ENCODE assay signal across 20 cellular contexts in the genomic region with DNA sequence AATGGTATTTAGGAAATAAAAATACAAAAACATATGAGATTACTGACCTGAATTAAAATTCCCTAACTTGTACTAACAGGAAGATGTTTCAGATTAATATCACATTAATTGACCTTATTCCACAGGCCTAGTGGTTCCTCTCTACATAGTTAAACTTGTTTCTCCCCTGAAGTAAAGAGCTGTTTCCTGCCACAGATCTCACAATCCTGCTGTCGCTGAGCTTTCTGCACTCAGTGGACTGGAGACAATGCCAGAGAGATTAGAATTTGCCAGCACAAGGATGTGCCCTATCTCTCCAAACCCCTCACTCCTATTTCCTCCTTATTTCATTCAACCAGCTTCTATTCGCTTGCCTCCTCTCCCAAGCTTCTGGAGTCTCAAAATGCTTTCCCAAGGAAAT.
DNase-seq lines count a peak whose midpoint lies in the region; ATAC-seq and TF ChIP-seq lines count a peak whose summit lies in the region.
"Had no signal": no experiment of that assay in that cellular context is flagged by ENCODE, and none has a peak within 500 bp of the region (broad histone marks: within the 10 kb centered on the region; RNA-seq: fewer than 3 reads in every experiment).

No MANE protein-coding gene starts in this region.

- TF ChIP-seq RAD21 in IMR-90 (IDR thresholded peaks at IDR 0.05; ENCODE audit: low read length): no peak

- ATAC-seq in IMR-90 (ENCODE audit: low read depth): no peak
- ATAC-seq in HG02970 (IDR thresholded peaks at IDR 0.05; ENCODE audit: low FRiP score, unreplicated experiment): no peak
- no peak for ATAC-seq in HG03571 (IDR thresholded peaks at IDR 0.05; ENCODE audit: unreplicated experiment)
- ATAC-seq: HCT116, K562 had no signal

- H4K91ac ChIP-seq in IMR-90 (ENCODE audit: insufficient read depth, low read depth, low read length): no peak overlapping the region

- H3K27me3 ChIP-seq in IMR-90 (ENCODE audit: control insufficient read depth, insufficient read depth, low read length): no peaks in the 10 kb centered on the region
- H3K27me3 ChIP-seq in brain microvascular endothelial cell (replicated peaks): no peaks in the 10 kb centered on the region
- no peaks in the 10 kb centered on the region for H3K27me3 ChIP-seq in osteoblast (ENCODE audit: insufficient read depth, low read length)

- POLR2A ChIA-PET in IMR-90 (lab: Charles Lee; ENCODE audit: unreplicated experiment): no interaction called here

- intact Hi-C loops in IMR-90 (cut with micrococcal nuclease): no loop called here

- H2BK5ac ChIP-seq in IMR-90 (ENCODE audit: low read depth, low read length, poor library complexity, severe bottlenecking): peak overlapping the region; percentile 7

- no peak for TF ChIP-seq POLR2A in IMR-90 (IDR thresholded peaks at IDR 0.05; ENCODE audit: low read depth, low read length)

- dilution Hi-C loops in IMR-90 (cut with HindIII; ENCODE audit: low sequenced_read_pairs, unreplicated experiment): no loop called here

- no peak overlapping the region for H2BK15ac ChIP-seq in IMR-90 (ENCODE audit: low read depth, low read length)

- CTCF ChIA-PET in IMR-90 (lab: Yijun Ruan, JAX): no interaction called here

- H3K4me2 ChIP-seq in IMR-90 (ENCODE audit: low read depth, low read length) (no peak overlapping the region), osteoblast (ENCODE audit: insufficient read depth, low read length) (no peak overlapping the region)

- H4K8ac ChIP-seq in IMR-90 (ENCODE audit: low read depth in 2 of 2, low read length in 2 of 2): no peak overlapping the region

- no peak overlapping the region; the same call in 1 of the 2 replicates for H3K18ac ChIP-seq in IMR-90 (ENCODE audit: low read depth, low read length)

- H3K4ac ChIP-seq in IMR-90 (ENCODE audit: low read depth, low read length): 0 out of 2 replicates have a peak overlapping the region, but pooled peaks have one; percentile 24

- H3K27ac ChIP-seq in IMR-90 (ENCODE audit: insufficient read depth, low read length): no peak overlapping the region
- H3K27ac ChIP-seq in brain microvascular endothelial cell: peak overlapping the region; percentile 78
- H3K27ac ChIP-seq in osteoblast (ENCODE audit: low read depth, low read length): peak overlapping the region; percentile 23
- H3K27ac ChIP-seq: GM23248, RWPE1, SK-N-MC had no signal

- WGBS in IMR-90 (ENCODE audit: extremely low coverage in 2 of 2, insufficient read length in 1 of 2), 2 experiments: 56% methylated on average over 1 of the region's 2 CpGs; no CpG with 5 or more reads in 1 of the 2 experiments

- no peak overlapping the region for H2AFZ ChIP-seq in IMR-90 (replicated peaks; ENCODE audit: low read length, poor library complexity)
- no peak overlapping the region for H2AFZ ChIP-seq in osteoblast (ENCODE audit: low read length)
- H2AFZ ChIP-seq: GM23248 had no signal

- DNase-seq in EH (ENCODE audit: low read depth) (peak; percentile 35), IMR-90 (no peak), brain microvascular endothelial cell (peak; percentile 5), osteoblast (ENCODE audit: insufficient read length, low spot score, missing footprints) (no peak), T-helper 1 cell (no peak), NAMALWA (ENCODE audit: low spot score) (no peak)
- DNase-seq: GM23248, MM.1S, NCI-H1092, NCI-H1436 treated with DMSO at 0.1 percent for 48 hours, NCI-H1930, NCI-H510A treated with DMSO at 0.1 percent for 48 hours, NCI-H748 treated with DMSO at 0.1 percent for 48 hours, SHP77 treated with DMSO at 0.1 percent for 48 hours had no signal

- H3K79me1 ChIP-seq in IMR-90 (ENCODE audit: low read depth in 1 of 2, low read length in 2 of 2): no peaks in the 10 kb centered on the region

- no peak overlapping the region for H3K4me3 ChIP-seq in IMR-90 (ENCODE audit: insufficient read depth, low read depth, low read length)
- no peak overlapping the region for H3K4me3 ChIP-seq in brain microvascular endothelial cell (ENCODE audit: low read depth, low read length)
- H3K4me3 ChIP-seq in osteoblast (ENCODE audit: insufficient read depth, low read length): no peak overlapping the region
- H3K4me3 ChIP-seq: GM23248, K562, SK-N-MC had no signal

- H2BK120ac ChIP-seq in IMR-90 (ENCODE audit: low read depth, low read length): peak overlapping the region; percentile 27; the same call in 1 of the 2 replicates

- no peaks in the 10 kb centered on the region for H3K36me3 ChIP-seq in IMR-90 (ENCODE audit: control insufficient read depth, insufficient read depth, low read length)
- no peaks in the 10 kb centered on the region for H3K36me3 ChIP-seq in brain microvascular endothelial cell (replicated peaks)
- no peaks in the 10 kb centered on the region for H3K36me3 ChIP-seq in osteoblast (ENCODE audit: insufficient read depth, low read length)

- in situ Hi-C loops in IMR-90 (cut with MboI; ENCODE audit: low sequenced_read_pairs): no loop called here
- in situ Hi-C loops in brain microvascular endothelial cell (cut with HindIII; ENCODE audit: low pct_ligation_motif_present, low sequenced_read_pairs): no loop called here

- no peaks in the 10 kb centered on the region for H4K20me1 ChIP-seq in IMR-90 (ENCODE audit: insufficient read depth, low read length)
- no peaks in the 10 kb centered on the region for H4K20me1 ChIP-seq in osteoblast (ENCODE audit: insufficient read depth, low read length)

- no peak overlapping the region for H4K5ac ChIP-seq in IMR-90 (ENCODE audit: low read depth, low read length)

- H3K79me2 ChIP-seq in osteoblast (ENCODE audit: insufficient read depth, low read length): no peaks in the 10 kb centered on the region

- BruUV-seq in IMR-90 (replicated peaks; lab: Mats Ljungman, UMichigan): no TSS peak

- no peak for TF ChIP-seq CTCF in IMR-90 (conservative IDR thresholded peaks at IDR 0.05; ENCODE audit: low read depth, low read length)
- TF ChIP-seq CTCF in brain microvascular endothelial cell (IDR thresholded peaks at IDR 0.05; ENCODE audit: low read depth, low read length, missing control alignments): no peak
- TF ChIP-seq CTCF in osteoblast (IDR thresholded peaks at IDR 0.05; ENCODE audit: extremely low read depth, low read depth, low read length): no peak

- no peaks in the 10 kb centered on the region for H3K9me3 ChIP-seq in IMR-90 (ENCODE audit: control insufficient read depth, insufficient read depth, low read length)
- H3K9me3 ChIP-seq in osteoblast (ENCODE audit: low read depth, low read length): no peaks in the 10 kb centered on the region

- H3K4me1 ChIP-seq in IMR-90 (ENCODE audit: control insufficient read depth, insufficient read depth, low read length): peaks cover 8% of the 10 kb centered on the region
- H3K4me1 ChIP-seq in osteoblast (ENCODE audit: insufficient read depth, low read length): peaks cover 26% of the 10 kb centered on the region

- no peak overlapping the region for H3K23ac ChIP-seq in IMR-90 (ENCODE audit: low read depth, low read length)

- no peak overlapping the region for H2AK5ac ChIP-seq in IMR-90 (ENCODE audit: low read depth, low read length)

- no peak overlapping the region for H3K14ac ChIP-seq in IMR-90 (replicated peaks; ENCODE audit: low read depth, low read length)

- no peak overlapping the region for H3K56ac ChIP-seq in IMR-90 (ENCODE audit: extremely low read depth, insufficient read depth, low read length)

- H3K9me1 ChIP-seq in IMR-90 (ENCODE audit: insufficient read depth, low read length): peaks cover 6% of the 10 kb centered on the region

- no peak overlapping the region for H3K9ac ChIP-seq in IMR-90 (ENCODE audit: low read depth, low read length)
- H3K9ac ChIP-seq: GM23248 had no signal

- 0 out of 2 replicates have a peak overlapping the region, but pooled peaks have one; percentile 49 for H2BK20ac ChIP-seq in IMR-90 (ENCODE audit: low read depth, low read length)

- no peak overlapping the region for H2AK9ac ChIP-seq in IMR-90 (replicated peaks; ENCODE audit: low read depth, low read length, poor library complexity)

TF ChIP-seq in IMR-90, 13 proteins besides CTCF, POLR2A, EP300 and RAD21:
- TF ChIP-seq, protein P1, sequence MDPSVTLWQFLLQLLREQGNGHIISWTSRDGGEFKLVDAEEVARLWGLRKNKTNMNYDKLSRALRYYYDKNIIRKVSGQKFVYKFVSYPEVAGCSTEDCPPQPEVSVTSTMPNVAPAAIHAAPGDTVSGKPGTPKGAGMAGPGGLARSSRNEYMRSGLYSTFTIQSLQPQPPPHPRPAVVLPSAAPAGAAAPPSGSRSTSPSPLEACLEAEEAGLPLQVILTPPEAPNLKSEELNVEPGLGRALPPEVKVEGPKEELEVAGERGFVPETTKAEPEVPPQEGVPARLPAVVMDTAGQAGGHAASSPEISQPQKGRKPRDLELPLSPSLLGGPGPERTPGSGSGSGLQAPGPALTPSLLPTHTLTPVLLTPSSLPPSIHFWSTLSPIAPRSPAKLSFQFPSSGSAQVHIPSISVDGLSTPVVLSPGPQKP (IDR thresholded peaks at IDR 0.05; ENCODE audit: borderline replicate concordance, low read depth, low read length): no peak
- TF ChIP-seq MAFK (IDR thresholded peaks at IDR 0.05; ENCODE audit: low read depth, low read length): no peak
- TF ChIP-seq BHLHE40 (IDR thresholded peaks at IDR 0.05; ENCODE audit: low read depth, low read length): no peak
- TF ChIP-seq CHD1 (IDR thresholded peaks at IDR 0.05; ENCODE audit: low read depth, low read length): no peak
- TF ChIP-seq NFE2L2 (IDR thresholded peaks at IDR 0.05; ENCODE audit: low read depth, low read length): no peak
- TF ChIP-seq RCOR1 (IDR thresholded peaks at IDR 0.05; ENCODE audit: insufficient replicate concordance, low read length): no peak
- TF ChIP-seq MXI1 (IDR thresholded peaks at IDR 0.05; ENCODE audit: borderline replicate concordance, low read depth, low read length): no peak
- TF ChIP-seq, protein P2, sequence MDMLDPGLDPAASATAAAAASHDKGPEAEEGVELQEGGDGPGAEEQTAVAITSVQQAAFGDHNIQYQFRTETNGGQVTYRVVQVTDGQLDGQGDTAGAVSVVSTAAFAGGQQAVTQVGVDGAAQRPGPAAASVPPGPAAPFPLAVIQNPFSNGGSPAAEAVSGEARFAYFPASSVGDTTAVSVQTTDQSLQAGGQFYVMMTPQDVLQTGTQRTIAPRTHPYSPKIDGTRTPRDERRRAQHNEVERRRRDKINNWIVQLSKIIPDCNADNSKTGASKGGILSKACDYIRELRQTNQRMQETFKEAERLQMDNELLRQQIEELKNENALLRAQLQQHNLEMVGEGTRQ (IDR thresholded peaks at IDR 0.05; ENCODE audit: low read depth, low read length): no peak
- TF ChIP-seq FOS (IDR thresholded peaks at IDR 0.05; ENCODE audit: low read depth, low read length): no peak
- TF ChIP-seq CEBPB (IDR thresholded peaks at IDR 0.05; ENCODE audit: low read depth, low read length): no peak

Comparison
In these comparisons a context has a peak if more than half of its experiments do, and no peak if none do; other contexts are left out.
1. DNase-seq: peak in EH (single experiment) and brain microvascular endothelial cell (single experiment); none in IMR-90 (single experiment), osteoblast (single experiment), T-helper 1 cell (0 of 5) and NAMALWA (single experiment).